8 cellular contexts compared by ENCODE assay signal in genomic region chr20:20712474-20713243, GRCh38. TPM values are rescaled to one million over a fixed set of nuclear protein-coding genes. Genes with fewer than 3 reads are reported as not detected.
A peak's percentile ranks its signal among the peaks of the same experiment; 100 is the strongest.
DNase-seq lines count a peak whose midpoint lies in the region; ATAC-seq, FAIRE-seq and TF ChIP-seq lines count a peak whose summit lies in the region.

Gene RALGAPA2 (minus strand): TSS chr20:20712644. CDS start chr20:20712480, 164 bp downstream.

- H3K9me3 ChIP-seq in keratinocyte (ENCODE audit: control insufficient read depth, low read depth, low read length): no peaks in the 10 kb centered on the region

- TF ChIP-seq POLR2A in GM19099 (IDR thresholded peaks at IDR 0.05; ENCODE audit: extremely low read depth, insufficient read length, low read depth): peak; percentile 38

- peak; percentile 49 for FAIRE-seq in keratinocyte (lab: Jason Lieb, UNC)

- H3K4me1 ChIP-seq in keratinocyte (ENCODE audit: control insufficient read depth, extremely low read depth, insufficient read depth, low read length): peaks cover 17% of the 10 kb centered on the region

- ATAC-seq in HG03432 (IDR thresholded peaks at IDR 0.05; ENCODE audit: unreplicated experiment): peak; percentile 96

- TF ChIP-seq CTCF in AG10803 (conservative IDR thresholded peaks at IDR 0.05; ENCODE audit: low read length) (peak; percentile 9; the same call in 1 of the 2 replicates), keratinocyte (optimal IDR thresholded peaks at IDR 0.05 in 1 of 3, IDR thresholded peaks at IDR 0.05 in 1 of 3, conservative IDR thresholded peaks at IDR 0.05 in 1 of 3; ENCODE audit: extremely low read depth in 1 of 3, insufficient read depth in 2 of 3, low read length in 3 of 3) (no peak)

- H4K20me1 ChIP-seq in keratinocyte (ENCODE audit: control insufficient read depth, extremely low read depth, insufficient read depth, low read length): no peaks in the 10 kb centered on the region

- H3K36me3 ChIP-seq in keratinocyte (ENCODE audit: control insufficient read depth in 2 of 2, extremely low read depth in 1 of 2, insufficient read depth in 2 of 2, low read length in 2 of 2): no peaks in the 10 kb centered on the region

- H3K4me3 ChIP-seq in AG10803 (ENCODE audit: low read length): peak within 1 kb of the TSS; percentile 76
- H3K4me3 ChIP-seq in keratinocyte (ENCODE audit: control insufficient read depth in 2 of 3, extremely low read depth in 1 of 3, insufficient read depth in 2 of 3, low read depth in 1 of 3, low read length in 3 of 3): peak within 1 kb of the TSS; percentile 66 to 90 (median 89)

- peak within 1 kb of the TSS; percentile 80 for H3K27ac ChIP-seq in keratinocyte (ENCODE audit: control insufficient read depth, insufficient read depth, low read length)

- H2AFZ ChIP-seq in keratinocyte (ENCODE audit: control insufficient read depth, low read length): peak within 1 kb of the TSS; percentile 92

- H3K27me3 ChIP-seq in keratinocyte (ENCODE audit: control insufficient read depth, extremely low read depth, insufficient read depth, low read length): no peaks in the 10 kb centered on the region

- H3K4me2 ChIP-seq in keratinocyte (ENCODE audit: control insufficient read depth, extremely low read depth, insufficient read depth, low read depth, low read length): peak within 1 kb of the TSS; percentile 91

- peak; percentile 99 for DNase-seq in AG10803 (ENCODE audit: low read depth)
- peak; percentile 98 for DNase-seq in NCI-H510A (lab: John Stamatoyannopoulos, UW)
- DNase-seq in activated CD4-positive, alpha-beta T cell treated with anti-CD3 and anti-CD28 coated beads for 1 hour: peak; percentile 88
- DNase-seq in cerebellum (ENCODE audit: low spot score): peak; percentile 97
- DNase-seq in keratinocyte (ENCODE audit: low read depth, low spot score): peak; percentile 81
- DNase-seq in stimulated activated CD4-positive, alpha-beta T cell treated with anti-CD3 and anti-CD28 coated beads, Interleukin-15, amount 100 ng/mL, for 1 hour (ENCODE audit: low read depth in 1 of 2, low spot score in 1 of 2): peak; percentile 87 to 96

- no peaks in the 10 kb centered on the region for H3K9me1 ChIP-seq in keratinocyte (ENCODE audit: control insufficient read depth, extremely low read depth, insufficient read depth, low read length)

- dilution Hi-C loops in keratinocyte (cut with MboI; ENCODE audit: extremely low pct_ligation_motif_present, low sequenced_read_pairs): no loop called here

- H3K9ac ChIP-seq in keratinocyte (ENCODE audit: control insufficient read depth, extremely low read depth, insufficient read depth, low read length): peak within 1 kb of the TSS; percentile 76

- peaks cover 9% of the 10 kb centered on the region for H3K79me2 ChIP-seq in keratinocyte (ENCODE audit: control insufficient read depth, insufficient read depth, low read length)

RNA-seq across cellular contexts. Expression of gene RALGAPA2, which starts in this region (rescaled TPM):
- 50.7 TPM for total RNA-seq in cerebellum
- polyA plus RNA-seq in keratinocyte: 2.6 to 3.2 TPM (median 3.0 TPM) in 3 replicates
- polyA plus RNA-seq in keratinocyte (2011; ENCODE audit: low read depth): 10.4 TPM
- 2.1 and 4.0 TPM in 2 replicates for polyA plus RNA-seq in keratinocyte (2011; cell fraction: cytosol; rRNA removed)
- polyA plus RNA-seq in keratinocyte (2011; cell fraction: nucleus; rRNA removed): 8.7 and 10.0 TPM in 2 replicates
- polyA plus RNA-seq in keratinocyte (2012; ENCODE audit: low replicate concordance): 3.8 and 10.7 TPM in 2 replicates
- polyA minus RNA-seq in keratinocyte: 9.4 to 12.0 TPM (median 10.0 TPM) in 3 replicates
- polyA minus RNA-seq in keratinocyte (2011; cell fraction: cytosol; rRNA and poly(A)+ RNA removed): 4.0 TPM
- polyA minus RNA-seq in keratinocyte (2011; cell fraction: nucleus; rRNA and poly(A)+ RNA removed): 15.0 and 28.2 TPM in 2 replicates

Comparison
In these comparisons a context has a peak if more than half of its experiments do, and no peak if none do; other contexts are left out.
1. Peak in every context shown above with its lines: DNase-seq, ATAC-seq, H3K4me3 ChIP-seq and H3K27ac ChIP-seq.